10 cellular contexts compared by ENCODE assay signal in the genomic region with DNA sequence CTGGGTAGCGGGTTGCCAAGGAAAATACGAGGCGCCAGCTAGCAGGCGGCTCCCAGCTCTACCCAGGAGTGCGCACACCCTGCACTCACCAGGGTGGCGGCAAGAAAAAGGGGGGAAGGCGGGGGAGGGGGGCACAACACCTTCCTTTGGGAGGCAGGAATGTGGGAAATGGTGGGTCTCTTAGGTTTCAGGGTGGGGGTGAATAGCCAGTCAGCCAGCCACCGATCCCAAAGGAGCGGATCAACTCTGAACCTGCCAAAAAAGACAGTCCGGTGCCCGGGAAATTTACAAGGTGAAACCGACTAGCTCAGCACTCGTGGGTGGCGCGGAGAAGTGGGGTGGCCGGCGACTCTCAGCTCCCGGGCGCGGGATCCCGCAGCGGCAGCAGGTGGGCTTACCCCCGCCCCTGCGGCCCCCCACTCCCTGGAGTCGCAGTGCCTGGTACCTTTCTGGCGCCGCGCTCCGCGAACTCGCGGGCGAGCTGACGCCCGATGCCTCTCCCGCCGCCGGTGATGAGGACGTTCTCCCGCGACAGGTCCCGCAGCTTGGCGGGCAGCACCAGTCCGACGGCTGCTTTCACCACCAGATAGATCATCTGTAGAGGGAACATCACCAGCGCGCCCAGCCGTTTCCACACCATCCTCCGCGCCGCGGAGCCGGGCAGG. TPM values are rescaled to one million over a fixed set of nuclear protein-coding genes. Genes with fewer than 3 reads are reported as not detected.
DNase-seq lines count a peak whose midpoint lies in the region; ATAC-seq and TF ChIP-seq lines count a peak whose summit lies in the region.
"Had no signal": no experiment of that assay in that cellular context is flagged by ENCODE, and none has a peak within 500 bp of the region (broad histone marks: within the 10 kb centered on the region; RNA-seq: fewer than 3 reads in every experiment).

No MANE protein-coding gene starts in this region.

- BruUV-seq in PC-9 (replicated peaks; lab: Mats Ljungman, UMichigan), result TSS peak; percentile 22

- peak overlapping the region; percentile 63 for H2AFZ ChIP-seq in DND-41 (ENCODE audit: low read depth, low read length)
- no peak overlapping the region for H2AFZ ChIP-seq in PC-9

- H3K4me2 ChIP-seq in DND-41 (ENCODE audit: insufficient read depth, low read length), result peak overlapping the region; percentile 68
- peak overlapping the region; percentile 97 for H3K4me2 ChIP-seq in PC-9
- H3K4me2 ChIP-seq: KMS-11 had no signal

- DNase-seq in DND-41 (peak; percentile 43), PC-9 (no peak), body of pancreas (peak; percentile 48 to 58 (median 53)), kidney glomerular epithelial cell (lab: John Stamatoyannopoulos, UW) (peak; percentile 14), mesenteric fat pad (ENCODE audit: low spot score) (no peak), NCI-H2107 treated with DMSO at 0.1 percent for 48 hours (lab: John Stamatoyannopoulos, UW; ENCODE audit: unreplicated experiment) (no peak)
- DNase-seq in stimulated activated naive CD4-positive, alpha-beta T cell (lab: John Stamatoyannopoulos, UW), result peak in 5 of 6 experiments; percentile 8 to 49 (median 38)

- H3K9me2 ChIP-seq in PC-9 (ENCODE audit: insufficient read depth), result no peaks in the 10 kb centered on the region

- no peak for TF ChIP-seq POLR2A in body of pancreas (IDR thresholded peaks at IDR 0.05)

- intact Hi-C loops in PC-9 (cut with micrococcal nuclease; ENCODE audit: unreplicated experiment) (loop anchor here (10.0 kb wide), 1 partner anchor 482 kb away; no protein-coding TSS in a partner anchor), body of pancreas (cut with DNase I) (no loop called here)

- H3K9ac ChIP-seq in DND-41 (ENCODE audit: low read depth, low read length), result peak overlapping the region; percentile 65
- H3K9ac ChIP-seq: KMS-11 had no signal

- TF ChIP-seq CTCF in DND-41 (IDR thresholded peaks at IDR 0.05; ENCODE audit: borderline replicate concordance, extremely low read depth, low read length, poor library complexity, severe bottlenecking), result no peak
- TF ChIP-seq CTCF in PC-9 (conservative IDR thresholded peaks at IDR 0.05), result no peak
- TF ChIP-seq CTCF in body of pancreas (IDR thresholded peaks at IDR 0.05), result no peak

- H3K27ac ChIP-seq in DND-41 (ENCODE audit: low read length) (peak overlapping the region; percentile 90), PC-9 (peak overlapping the region; percentile 90), body of pancreas (peak overlapping the region; percentile 93 to 99 (median 98))
- H3K27ac ChIP-seq: KMS-11 had no signal

- H3K79me2 ChIP-seq in DND-41 (ENCODE audit: insufficient read depth, low read length), result peaks cover 54% of the 10 kb centered on the region
- peaks cover 79% of the 10 kb centered on the region for H3K79me2 ChIP-seq in PC-9 (ENCODE audit: low read depth)

- H3K4me1 ChIP-seq in DND-41 (ENCODE audit: insufficient read depth, low read length) (peaks cover 75% of the 10 kb centered on the region), PC-9 (replicated peaks; ENCODE audit: insufficient read depth) (peaks cover 38% of the 10 kb centered on the region), body of pancreas (peaks cover 66% of the 10 kb centered on the region)

- H4K20me1 ChIP-seq in DND-41 (ENCODE audit: insufficient read depth, low read length) (peaks cover 27% of the 10 kb centered on the region), PC-9 (ENCODE audit: insufficient read depth) (peaks cover 18% of the 10 kb centered on the region; the same call in 1 of the 2 replicates)

- H3K36me3 ChIP-seq in DND-41 (ENCODE audit: insufficient read depth, low read length), result peaks cover 19% of the 10 kb centered on the region
- H3K36me3 ChIP-seq in PC-9 (ENCODE audit: low read depth), result peaks cover 23% of the 10 kb centered on the region; the same call in 1 of the 2 replicates
- H3K36me3 ChIP-seq in body of pancreas (replicated peaks in 1 of 2; ENCODE audit: insufficient read depth in 1 of 2, low read depth in 2 of 2), result peaks cover 0 to 3% of the 10 kb centered on the region in 2 donors

- ATAC-seq in DND-41 (ENCODE audit: insufficient read depth, low read depth) (no peak), body of pancreas (peak; percentile 1), esophagus mucosa (no peak)

- peaks cover 5% of the 10 kb centered on the region for H3K27me3 ChIP-seq in DND-41 (ENCODE audit: insufficient read depth, low read length, poor library complexity)
- no peaks in the 10 kb centered on the region for H3K27me3 ChIP-seq in PC-9 (ENCODE audit: insufficient read depth, low read depth)
- no peaks in the 10 kb centered on the region for H3K27me3 ChIP-seq in body of pancreas

- 1% methylated on average over 32 to 44 of the region's 53 CpGs for WGBS in body of pancreas, 2 donors

- H3K4me3 ChIP-seq in DND-41 (ENCODE audit: low read depth in 1 of 2, low read length in 2 of 2) (peak overlapping the region; percentile 60 to 65), PC-9 (peak overlapping the region; percentile 91), body of pancreas (peak overlapping the region; percentile 43 to 80)

- no peaks in the 10 kb centered on the region for H3K9me3 ChIP-seq in DND-41 (ENCODE audit: insufficient read depth, low read length, severe bottlenecking)
- H3K9me3 ChIP-seq in PC-9 (ENCODE audit: insufficient read depth, low read depth), result no peaks in the 10 kb centered on the region
- H3K9me3 ChIP-seq in body of pancreas, result no peaks in the 10 kb centered on the region

- CTCF ChIA-PET in PC-9 (lab: Charles Lee), result interaction anchor here (0.6 kb wide), 1 partner anchor 12 kb away, joined by 4 read pairs; no protein-coding TSS in a partner anchor

- POLR2A ChIA-PET in PC-9 (lab: Charles Lee; ENCODE audit: unreplicated experiment), result interaction anchor here (0.7 to 0.8 kb wide), 2 partner anchors 19 to 140 kb away, joined by 8 to 13 read pairs; no protein-coding TSS in a partner anchor

- H3F3A ChIP-seq in PC-9 (ENCODE audit: insufficient read depth, low read depth), result peaks cover 33% of the 10 kb centered on the region; the same call in 1 of the 2 replicates

RNA-seq across cellular contexts. Expression of a gene that starts 1.2 kb away (rescaled TPM):
- total RNA-seq in PC-9 (2021), result 144 and 154 TPM in 2 replicates
- total RNA-seq in body of pancreas, result 100 to 1,000 TPM in 1 of 2 donors, 10 to 100 TPM in 1; 81.7 to 104 TPM
- total RNA-seq in mesenteric fat pad, result 495 TPM
- 116 TPM for total RNA-seq in esophagus mucosa

RNA-seq across cellular contexts. Expression of a gene that starts 27.0 kb away (rescaled TPM):
- total RNA-seq in PC-9 (2021) (not detected in 2 replicates), body of pancreas (not detected), mesenteric fat pad (not detected), esophagus mucosa (not detected)
- total RNA-seq: pulmonary artery endothelial cell had no signal

Comparison
In these comparisons a context has a peak if more than half of its experiments do, and no peak if none do; other contexts are left out.
1. DNase-seq: peak in DND-41 (single experiment), body of pancreas (4 of 4), kidney glomerular epithelial cell (single experiment) and stimulated activated naive CD4-positive, alpha-beta T cell (5 of 6); none in PC-9 (0 of 2), mesenteric fat pad (single experiment) and NCI-H2107 treated with DMSO at 0.1 percent for 48 hours (single experiment).
2. Peak in every context shown above with its lines, with median percentiles within 50 percentile points of each other: H3K27ac ChIP-seq and H3K4me3 ChIP-seq.